ENCODE assay signal across 34 cellular contexts in genomic region chr2:231977430-231977829, GRCh38. TPM values are rescaled to one million over a fixed set of nuclear protein-coding genes. Genes with fewer than 3 reads are reported as not detected.
"Had no signal": no experiment of that assay in that cellular context is flagged by ENCODE, and none has a peak within 500 bp of the region (broad histone marks: within the 10 kb centered on the region; RNA-seq: fewer than 3 reads in every experiment).

No MANE protein-coding gene starts in this region.

- H3K4me1 ChIP-seq: adrenal gland, body of pancreas, esophagus muscularis mucosa, gastroesophageal sphincter had no signal

- H3K4me3 ChIP-seq: adrenal gland, body of pancreas, coronary artery, dorsolateral prefrontal cortex, esophagus muscularis mucosa, gastroesophageal sphincter had no signal

- ATAC-seq: activated CD4-positive, alpha-beta T cell treated with anti-CD3 and anti-CD28 coated beads for 36 hours; activated CD8-positive, alpha-beta memory T cell treated with anti-CD3 and anti-CD28 coated beads, Interleukin-2, amount 10 ng/mL, durations not matched to agents 7 days and 5 days; activated CD8-positive, alpha-beta T cell treated with anti-CD3 and anti-CD28 coated beads, Interleukin-2, amount 10 ng/mL, durations not matched to agents 7 days and 5 days; activated naive CD8-positive, alpha-beta T cell treated with anti-CD3 and anti-CD28 coated beads, Interleukin-2, amount 50 U/mL, for 24 hours; body of pancreas; foreskin keratinocyte; gastroesophageal sphincter had no signal

- H3K4me1 Mint-ChIP-seq: activated CD4-positive, alpha-beta T cell treated with anti-CD3 and anti-CD28 coated beads, Interleukin-2, amount 10 ng/mL, durations not matched to agents 24 days and 14 days; activated CD8-positive, alpha-beta memory T cell treated with anti-CD3 and anti-CD28 coated beads, Interleukin-2, amount 10 ng/mL, durations not matched to agents 7 days and 5 days had no signal

- DNase-seq: activated CD4-positive, alpha-beta memory T cell treated with anti-CD3 and anti-CD28 coated beads for 36 hours; activated CD4-positive, alpha-beta T cell treated with anti-CD3 and anti-CD28 coated beads for 36 hours; activated CD4-positive, alpha-beta T cell treated with anti-CD3 and anti-CD28 coated beads, Interleukin-2, amount 10 ng/mL, durations not matched to agents 24 days and 14 days; activated CD4-positive, CD25-positive, alpha-beta regulatory T cell; activated CD4-positive, CD25-positive, alpha-beta regulatory T cell treated with anti-CD3 and anti-CD28 coated beads, Interleukin-2, amount 50 U/mL, for 72 hours; activated CD8-positive, alpha-beta memory T cell treated with anti-CD3 and anti-CD28 coated beads, Interleukin-2, amount 10 ng/mL, durations not matched to agents 7 days and 5 days; activated CD8-positive, alpha-beta memory T cell treated with anti-CD3 and anti-CD28 coated beads, Interleukin-2, amount 50 U/mL, for 4 hours; activated CD8-positive, alpha-beta T cell treated with anti-CD3 and anti-CD28 coated beads, Interleukin-2, amount 10 ng/mL, durations not matched to agents 7 days and 5 days; activated effector memory CD4-positive, alpha-beta T cell treated with anti-CD3 and anti-CD28 coated beads, Interleukin-2, amount 50 U/mL, for 16 hours; activated naive CD4-positive, alpha-beta T cell treated with anti-CD3 and anti-CD28 coated beads for 36 hours; activated naive CD8-positive, alpha-beta T cell treated with anti-CD3 and anti-CD28 coated beads for 36 hours; activated naive CD8-positive, alpha-beta T cell treated with anti-CD3 and anti-CD28 coated beads, Interleukin-2, amount 50 U/mL, for 24 hours; activated T-cell treated with anti-CD3 and anti-CD28 coated beads, Interleukin-2, amount 50 U/mL, for 1 hour; activated T-cell treated with anti-CD3 and anti-CD28 coated beads, Interleukin-2, amount 50 U/mL, for 48 hours; adrenal gland; amygdala; aorta; body of pancreas; caudate nucleus; cerebellar nuclear complex; dorsolateral prefrontal cortex; effector memory CD4-positive, alpha-beta T cell; endodermal cell; erythroblast; foreskin keratinocyte; T-helper 1 cell; T-helper 2 cell had no signal

- H3K9me3 ChIP-seq: adrenal gland, body of pancreas, esophagus muscularis mucosa, gastroesophageal sphincter had no signal

- H3K27ac ChIP-seq: adrenal gland, body of pancreas, coronary artery, dorsolateral prefrontal cortex, esophagus muscularis mucosa, foreskin keratinocyte, gastroesophageal sphincter had no signal

- H3K36me3 Mint-ChIP-seq: activated CD8-positive, alpha-beta memory T cell treated with anti-CD3 and anti-CD28 coated beads, Interleukin-2, amount 10 ng/mL, durations not matched to agents 7 days and 5 days had no signal

- H3K9me3 Mint-ChIP-seq: activated CD4-positive, alpha-beta memory T cell treated with anti-CD3 and anti-CD28 coated beads for 36 hours; activated CD4-positive, alpha-beta T cell treated with anti-CD3 and anti-CD28 coated beads, Interleukin-2, amount 10 ng/mL, durations not matched to agents 24 days and 14 days; activated naive CD4-positive, alpha-beta T cell treated with anti-CD3 and anti-CD28 coated beads for 36 hours; activated naive CD4-positive, alpha-beta T cell treated with anti-CD3 and anti-CD28 coated beads, Interleukin-2, amount 50 U/mL, for 24 hours; activated naive CD8-positive, alpha-beta T cell treated with anti-CD3 and anti-CD28 coated beads for 36 hours; activated naive CD8-positive, alpha-beta T cell treated with anti-CD3 and anti-CD28 coated beads, Interleukin-2, amount 50 U/mL, for 24 hours; activated T-helper 1 cell treated with anti-CD3 and anti-CD28 coated beads, Interleukin-12 subunit alpha, Interleukin-12 subunit beta, Interleukin-2, Interleukin-4 antibody, amounts not matched to agents 30 ng/mL and 10 ng/mL and 1 ng/mL, durations not matched to agents 14 hours and 24 hours and 36 hours; activated T-helper 2 cell treated with anti-CD3 and anti-CD28 coated beads, Interferon-gamma antibody, Interleukin-2, Interleukin-4, amounts not matched to agents 10 μg/mL and 5 μg/mL and 100 μg/mL, durations not matched to agents 14 hours and 24 hours and 36 hours; dendritic cell treated with granulocyte-macrophage colony-stimulating factor and Interleukin-4, amounts not matched to agents 40 ng/mL and 50 ng/mL, for 4 days; endodermal cell had no signal

- H3K36me3 ChIP-seq: adrenal gland, gastroesophageal sphincter had no signal

- H3K27me3 ChIP-seq: adrenal gland, body of pancreas, dorsolateral prefrontal cortex, esophagus muscularis mucosa, foreskin keratinocyte, gastroesophageal sphincter had no signal

- H3K4me3 Mint-ChIP-seq: activated CD4-positive, alpha-beta memory T cell treated with anti-CD3 and anti-CD28 coated beads for 36 hours; activated CD4-positive, alpha-beta T cell treated with anti-CD3 and anti-CD28 coated beads for 36 hours; activated CD4-positive, alpha-beta T cell treated with anti-CD3 and anti-CD28 coated beads, Interleukin-2, amount 10 ng/mL, durations not matched to agents 24 days and 14 days; activated CD8-positive, alpha-beta memory T cell treated with anti-CD3 and anti-CD28 coated beads, Interleukin-2, amount 10 ng/mL, durations not matched to agents 7 days and 5 days; activated CD8-positive, alpha-beta T cell treated with anti-CD3 and anti-CD28 coated beads, Interleukin-2, amount 10 ng/mL, durations not matched to agents 7 days and 5 days; activated naive CD4-positive, alpha-beta T cell treated with anti-CD3 and anti-CD28 coated beads for 36 hours; activated naive CD4-positive, alpha-beta T cell treated with anti-CD3 and anti-CD28 coated beads, Interleukin-2, amount 50 U/mL, for 24 hours; activated naive CD8-positive, alpha-beta T cell treated with anti-CD3 and anti-CD28 coated beads for 36 hours; activated naive CD8-positive, alpha-beta T cell treated with anti-CD3 and anti-CD28 coated beads, Interleukin-2, amount 50 U/mL, for 24 hours; activated T-helper 1 cell treated with anti-CD3 and anti-CD28 coated beads, Interleukin-12 subunit alpha, Interleukin-12 subunit beta, Interleukin-2, Interleukin-4 antibody, amounts not matched to agents 30 ng/mL and 10 ng/mL and 1 ng/mL, durations not matched to agents 14 hours and 24 hours and 36 hours; dendritic cell treated with granulocyte-macrophage colony-stimulating factor and Interleukin-4, amounts not matched to agents 40 ng/mL and 50 ng/mL, for 4 days; endodermal cell had no signal

- H3K27ac Mint-ChIP-seq: activated CD4-positive, alpha-beta memory T cell treated with anti-CD3 and anti-CD28 coated beads for 36 hours; activated CD4-positive, alpha-beta T cell treated with anti-CD3 and anti-CD28 coated beads for 36 hours; activated CD4-positive, alpha-beta T cell treated with anti-CD3 and anti-CD28 coated beads, Interleukin-2, amount 10 ng/mL, durations not matched to agents 24 days and 14 days; activated CD8-positive, alpha-beta memory T cell treated with anti-CD3 and anti-CD28 coated beads, Interleukin-2, amount 10 ng/mL, durations not matched to agents 7 days and 5 days; activated CD8-positive, alpha-beta T cell treated with anti-CD3 and anti-CD28 coated beads, Interleukin-2, amount 10 ng/mL, durations not matched to agents 7 days and 5 days; activated naive CD8-positive, alpha-beta T cell treated with anti-CD3 and anti-CD28 coated beads for 36 hours; activated naive CD8-positive, alpha-beta T cell treated with anti-CD3 and anti-CD28 coated beads, Interleukin-2, amount 50 U/mL, for 24 hours; activated T-helper 1 cell treated with anti-CD3 and anti-CD28 coated beads, Interleukin-12 subunit alpha, Interleukin-12 subunit beta, Interleukin-2, Interleukin-4 antibody, amounts not matched to agents 30 ng/mL and 10 ng/mL and 1 ng/mL, durations not matched to agents 14 hours and 24 hours and 36 hours; activated T-helper 2 cell treated with anti-CD3 and anti-CD28 coated beads, Interferon-gamma antibody, Interleukin-2, Interleukin-4, amounts not matched to agents 10 μg/mL and 5 μg/mL and 100 μg/mL, durations not matched to agents 14 hours and 24 hours and 36 hours; dendritic cell treated with granulocyte-macrophage colony-stimulating factor and Interleukin-4, amounts not matched to agents 40 ng/mL and 50 ng/mL, for 4 days; endodermal cell had no signal

RNA-seq across cellular contexts. Expression of gene NPPC, which starts 51.2 kb away (rescaled TPM):
- total RNA-seq: activated CD8-positive, alpha-beta memory T cell treated with anti-CD3 and anti-CD28 coated beads, Interleukin-2, amount 10 ng/mL, durations not matched to agents 7 days and 5 days; foreskin keratinocyte; gastroesophageal sphincter had no signal
- polyA plus RNA-seq: foreskin keratinocyte had no signal
